ENCODE assay signal across 9 cellular contexts in genomic region chr6:106099235-106099537, GRCh38. TPM values are rescaled to one million over a fixed set of nuclear protein-coding genes. Genes with fewer than 3 reads are reported as not detected.
DNase-seq lines count a peak whose midpoint lies in the region; ATAC-seq and TF ChIP-seq lines count a peak whose summit lies in the region.
"Had no signal": no experiment of that assay in that cellular context is flagged by ENCODE, and none has a peak within 500 bp of the region (broad histone marks: within the 10 kb centered on the region; RNA-seq: fewer than 3 reads in every experiment).

No MANE protein-coding gene starts in this region.

- CTCF ChIA-PET in activated CD8-positive, alpha-beta T cell treated with anti-CD3 and anti-CD28 coated beads for 36 hours (lab: Charles Lee): interaction anchor here (1.0 to 8.7 kb wide), 6 partner anchors 10 to 125 kb away, joined by 4 to 63 read pairs (median 7); partner anchors contain the start of gene PRDM1

- no peaks in the 10 kb centered on the region for H3K36me3 ChIP-seq in iPS-20b (ENCODE audit: insufficient read depth, low read depth, low read length)
- H3K36me3 ChIP-seq in transverse colon: no peaks in the 10 kb centered on the region
- H3K36me3 ChIP-seq: HAP-1 had no signal

- POLR2A ChIA-PET in activated CD8-positive, alpha-beta T cell treated with anti-CD3 and anti-CD28 coated beads for 36 hours (lab: Charles Lee): interaction anchor here (0.6 to 5.4 kb wide), 24 partner anchors 10 to 640 kb away, joined by 3 to 44 read pairs (median 4); partner anchors contain the start of genes ATG5 and PRDM1

- no peak for ATAC-seq in activated CD8-positive, alpha-beta T cell treated with anti-CD3 and anti-CD28 coated beads for 36 hours
- ATAC-seq in HG02852 (IDR thresholded peaks at IDR 0.05; ENCODE audit: unreplicated experiment): no peak
- no peak for ATAC-seq in HG03039 (IDR thresholded peaks at IDR 0.05; ENCODE audit: unreplicated experiment)

- no peak for DNase-seq in activated naive CD4-positive, alpha-beta T cell treated with anti-CD3 and anti-CD28 coated beads, Interleukin-2, amount 50 U/mL, for 16 hours
- no peak for DNase-seq in activated CD8-positive, alpha-beta T cell treated with anti-CD3 and anti-CD28 coated beads for 36 hours
- DNase-seq in transverse colon: peak; percentile 49
- DNase-seq in HuH-7 (ENCODE audit: low spot score): no peak

- H3K9ac ChIP-seq in iPS-20b (ENCODE audit: low read depth, low read length): 0 out of 2 replicates have a peak overlapping the region, but pooled peaks have one; percentile 47

- TF ChIP-seq CTCF in activated CD8-positive, alpha-beta T cell treated with anti-CD3 and anti-CD28 coated beads for 36 hours (IDR thresholded peaks at IDR 0.05): no peak
- TF ChIP-seq CTCF in transverse colon (IDR thresholded peaks at IDR 0.05): no peak

- TF ChIP-seq POLR2A in transverse colon (IDR thresholded peaks at IDR 0.05): no peak

- no peaks in the 10 kb centered on the region for H3K27me3 Mint-ChIP-seq in activated naive CD4-positive, alpha-beta T cell treated with anti-CD3 and anti-CD28 coated beads, Interleukin-2, amount 50 U/mL, for 24 hours
- H3K27me3 Mint-ChIP-seq in activated CD8-positive, alpha-beta T cell treated with anti-CD3 and anti-CD28 coated beads for 36 hours: peaks cover 6% of the 10 kb centered on the region

- peaks cover 6% of the 10 kb centered on the region for H3K36me3 Mint-ChIP-seq in activated naive CD4-positive, alpha-beta T cell treated with anti-CD3 and anti-CD28 coated beads, Interleukin-2, amount 50 U/mL, for 24 hours
- peaks cover 55% of the 10 kb centered on the region for H3K36me3 Mint-ChIP-seq in activated CD8-positive, alpha-beta T cell treated with anti-CD3 and anti-CD28 coated beads for 36 hours (ENCODE audit: low read depth)

- peaks cover 24% of the 10 kb centered on the region for H3K4me1 ChIP-seq in iPS-20b (ENCODE audit: insufficient read depth, low read length)
- peaks cover 0 to 40% (median 17%) of the 10 kb centered on the region in 4 donors for H3K4me1 ChIP-seq in transverse colon

- peak overlapping the region; percentile 100 for H3K27ac Mint-ChIP-seq in activated naive CD4-positive, alpha-beta T cell treated with anti-CD3 and anti-CD28 coated beads, Interleukin-2, amount 50 U/mL, for 24 hours
- H3K27ac Mint-ChIP-seq in activated CD8-positive, alpha-beta T cell treated with anti-CD3 and anti-CD28 coated beads for 36 hours: peak overlapping the region; percentile 96

- no peaks in the 10 kb centered on the region for H3K9me3 Mint-ChIP-seq in activated naive CD4-positive, alpha-beta T cell treated with anti-CD3 and anti-CD28 coated beads, Interleukin-2, amount 50 U/mL, for 24 hours
- H3K9me3 Mint-ChIP-seq in activated CD8-positive, alpha-beta T cell treated with anti-CD3 and anti-CD28 coated beads for 36 hours: peaks cover 1% of the 10 kb centered on the region

- H3K4me3 ChIP-seq in iPS-20b (ENCODE audit: low read length) (peak overlapping the region; percentile 55; the same call in 1 of the 2 replicates), transverse colon (peak overlapping the region in 3 of 4 donors; percentile 37 to 48 (median 38))
- H3K4me3 ChIP-seq: HAP-1 had no signal

- intact Hi-C loops in activated CD8-positive, alpha-beta T cell treated with anti-CD3 and anti-CD28 coated beads for 36 hours (cut with micrococcal nuclease): loop anchor here (2.0 to 10.0 kb wide), 5 partner anchors 16 to 423 kb away; partner anchors contain the start of gene ATG5
- intact Hi-C loops in transverse colon (cut with DNase I; ENCODE audit: low total_unique reads): no loop called here

- H3K9me3 ChIP-seq in iPS-20b (ENCODE audit: insufficient read depth, low read depth, low read length) (no peaks in the 10 kb centered on the region), transverse colon (no peaks in the 10 kb centered on the region)
- H3K9me3 ChIP-seq: HAP-1 had no signal

- TF ChIP-seq EP300 in transverse colon (IDR thresholded peaks at IDR 0.05; ENCODE audit: low read depth): no peak

- in situ Hi-C loops in transverse colon (cut with MboI; ENCODE audit: low pct_ligation_motif_present in 1 of 4, low pct_unique_long_range_greater_than_20kb in 1 of 4, low sequenced_read_pairs in 3 of 4): loop anchor here in 1 of 4 donors (25.0 kb wide), 1 partner anchor 612 kb away; no protein-coding TSS in a partner anchor

- H3K27ac ChIP-seq in iPS-20b (ENCODE audit: low read length) (no peak overlapping the region), transverse colon (peak overlapping the region; percentile 86 to 89 (median 88))

- peaks cover 94% of the 10 kb centered on the region for H3K4me1 Mint-ChIP-seq in activated naive CD4-positive, alpha-beta T cell treated with anti-CD3 and anti-CD28 coated beads, Interleukin-2, amount 50 U/mL, for 24 hours
- peaks cover 89% of the 10 kb centered on the region for H3K4me1 Mint-ChIP-seq in activated CD8-positive, alpha-beta T cell treated with anti-CD3 and anti-CD28 coated beads for 36 hours (ENCODE audit: low read depth)

- H3K27me3 ChIP-seq in iPS-20b (ENCODE audit: insufficient read depth, low read length) (peaks cover 27% of the 10 kb centered on the region; the same call in 1 of the 2 replicates), transverse colon (peaks cover 2% of the 10 kb centered on the region)

- H3K4me3 Mint-ChIP-seq in activated naive CD4-positive, alpha-beta T cell treated with anti-CD3 and anti-CD28 coated beads, Interleukin-2, amount 50 U/mL, for 24 hours: peak overlapping the region; percentile 99
- peak overlapping the region; percentile 78 for H3K4me3 Mint-ChIP-seq in activated CD8-positive, alpha-beta T cell treated with anti-CD3 and anti-CD28 coated beads for 36 hours

- WGBS in transverse colon (ENCODE audit: low coverage in 1 of 2), 2 donors: 13 to 49% methylated on average over 3 to 7 of the region's 7 CpGs

RNA-seq across cellular contexts. Expression of gene PRDM1, which starts 13.1 kb away (rescaled TPM):
- 10 to 100 TPM; 24.6 to 24.7 TPM for total RNA-seq in activated CD8-positive, alpha-beta T cell treated with anti-CD3 and anti-CD28 coated beads for 36 hours
- 10 to 100 TPM in 3 of 4 donors, 1 to 10 TPM in 1; 2.4 to 32.4 (median 18.6) TPM for total RNA-seq in transverse colon
